ENCODE assay signal across 29 cellular contexts in genomic region chr14:104775073-104775489, GRCh38.
"Had no signal": no experiment of that assay in that cellular context is flagged by ENCODE, and none has a peak within 500 bp of the region (broad histone marks: within the 10 kb centered on the region; RNA-seq: fewer than 3 reads in every experiment).

No MANE protein-coding gene starts in this region.

- H3K27ac ChIP-seq: adrenal gland had no signal

- H3K27ac Mint-ChIP-seq: activated CD4-positive, alpha-beta T cell treated with anti-CD3 and anti-CD28 coated beads for 36 hours; activated CD4-positive, alpha-beta T cell treated with anti-CD3 and anti-CD28 coated beads, Interleukin-2, amount 10 ng/mL, durations not matched to agents 7 days and 5 days; activated CD8-positive, alpha-beta T cell treated with anti-CD3 and anti-CD28 coated beads, Interleukin-2, amount 10 ng/mL, durations not matched to agents 7 days and 5 days; activated naive CD4-positive, alpha-beta T cell treated with anti-CD3 and anti-CD28 coated beads for 36 hours; activated naive CD4-positive, alpha-beta T cell treated with anti-CD3 and anti-CD28 coated beads, Interleukin-2, amount 50 U/mL, for 72 hours; activated T-helper 1 cell treated with anti-CD3 and anti-CD28 coated beads, Interleukin-12 subunit alpha, Interleukin-12 subunit beta, Interleukin-2, Interleukin-4 antibody, amounts not matched to agents 30 ng/mL and 10 ng/mL and 1 ng/mL, durations not matched to agents 14 hours and 24 hours and 36 hours; brain; WTC11 had no signal

- H3K4me1 Mint-ChIP-seq: activated CD4-positive, alpha-beta T cell treated with anti-CD3 and anti-CD28 coated beads for 36 hours; activated CD4-positive, alpha-beta T cell treated with anti-CD3 and anti-CD28 coated beads, Interleukin-2, amount 10 ng/mL, durations not matched to agents 7 days and 5 days had no signal

- H3K9me3 ChIP-seq: adrenal gland had no signal

- H3K9me3 Mint-ChIP-seq: activated CD4-positive, alpha-beta T cell treated with anti-CD3 and anti-CD28 coated beads, Interleukin-2, amount 10 ng/mL, durations not matched to agents 7 days and 5 days had no signal

- H3K4me3 Mint-ChIP-seq: activated CD4-positive, alpha-beta T cell treated with anti-CD3 and anti-CD28 coated beads for 36 hours; activated CD4-positive, alpha-beta T cell treated with anti-CD3 and anti-CD28 coated beads, Interleukin-2, amount 10 ng/mL, durations not matched to agents 7 days and 5 days; activated CD8-positive, alpha-beta T cell treated with anti-CD3 and anti-CD28 coated beads, Interleukin-2, amount 10 ng/mL, durations not matched to agents 7 days and 5 days; activated naive CD4-positive, alpha-beta T cell treated with anti-CD3 and anti-CD28 coated beads for 36 hours; activated T-cell treated with anti-CD3 and anti-CD28 coated beads, Interleukin-2, amount 50 U/mL, for 4 hours; activated T-helper 1 cell treated with anti-CD3 and anti-CD28 coated beads, Interleukin-12 subunit alpha, Interleukin-12 subunit beta, Interleukin-2, Interleukin-4 antibody, amounts not matched to agents 30 ng/mL and 10 ng/mL and 1 ng/mL, durations not matched to agents 14 hours and 24 hours and 36 hours; brain; WTC11 had no signal

- H3K4me3 ChIP-seq: adrenal gland had no signal

- H3K27me3 ChIP-seq: adrenal gland had no signal

- H3K27me3 Mint-ChIP-seq: activated CD4-positive, alpha-beta T cell treated with anti-CD3 and anti-CD28 coated beads for 36 hours; activated CD4-positive, alpha-beta T cell treated with anti-CD3 and anti-CD28 coated beads, Interleukin-2, amount 10 ng/mL, durations not matched to agents 7 days and 5 days; brain had no signal

- H3K4me1 ChIP-seq: adrenal gland had no signal

- ATAC-seq: activated CD4-positive, CD25-positive, alpha-beta regulatory T cell treated with anti-CD3 and anti-CD28 coated beads, Interleukin-2, amount 50 U/mL, for 24 hours; activated CD8-positive, alpha-beta T cell treated with anti-CD3 and anti-CD28 coated beads, Interleukin-2, amount 10 ng/mL, durations not matched to agents 7 days and 5 days; activated T-cell treated with anti-CD3 and anti-CD28 coated beads, Interleukin-2, amount 50 U/mL, for 4 hours; Panc1; Right ventricle myocardium inferior; WTC11 had no signal

- DNase-seq: activated CD4-positive, alpha-beta T cell treated with anti-CD3 and anti-CD28 coated beads for 36 hours; activated CD4-positive, alpha-beta T cell treated with anti-CD3 and anti-CD28 coated beads, Interleukin-2, amount 10 ng/mL, durations not matched to agents 7 days and 5 days; activated CD4-positive, alpha-beta T cell treated with anti-CD3 and anti-CD28 coated beads, Interleukin-2, amount 50 U/mL, for 48 hours; activated CD8-positive, alpha-beta memory T cell treated with anti-CD3 and anti-CD28 coated beads, Interleukin-2, amount 50 U/mL, for 4 hours; activated CD8-positive, alpha-beta T cell treated with anti-CD3 and anti-CD28 coated beads, Interleukin-2, amount 10 ng/mL, durations not matched to agents 7 days and 5 days; activated gamma-delta T cell treated with Interleukin-2 at 50 U/mL for 16 hours; activated naive CD4-positive, alpha-beta T cell treated with anti-CD3 and anti-CD28 coated beads for 36 hours; activated T-cell treated with anti-CD3 and anti-CD28 coated beads for 4 hours; activated T-cell treated with anti-CD3 and anti-CD28 coated beads, Interleukin-2, amount 50 U/mL, for 4 hours; adrenal gland; caudate nucleus; Karpas-422; KBM-7; NCI-H1105; NCI-H1417 treated with DMSO at 0.1 percent for 48 hours; NCI-H1930; NCI-H2081 treated with DMSO at 0.1 percent for 48 hours; NCI-H226; NCI-H446 treated with DMSO at 0.1 percent for 48 hours; NCI-H524; NCI-H69; SIG-M5 had no signal
